ENCODE assay signal across 2 cellular contexts in the genomic region with DNA sequence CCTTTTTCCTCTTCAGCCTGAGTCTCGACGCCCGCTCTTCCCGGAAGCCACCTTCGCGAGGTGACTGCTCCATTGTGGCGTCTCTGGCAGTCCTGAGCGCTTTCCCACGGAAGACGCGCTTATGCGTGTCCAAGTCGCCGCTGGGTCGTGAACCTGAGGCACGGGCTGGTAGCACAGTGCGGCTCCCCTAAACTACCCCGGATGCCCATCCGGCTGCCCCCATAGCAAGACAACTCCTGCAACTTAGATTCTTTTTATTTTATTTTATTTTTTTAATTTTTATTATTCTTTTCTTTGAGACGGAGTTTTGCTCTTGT.
TF ChIP-seq lines count a peak whose summit lies in the region.

No MANE protein-coding gene starts in this region.

TF ChIP-seq in SK-N-SH, 30 proteins besides CTCF, POLR2A, EP300 and RAD21 (continued from another document):
- TF ChIP-seq, protein P1, sequence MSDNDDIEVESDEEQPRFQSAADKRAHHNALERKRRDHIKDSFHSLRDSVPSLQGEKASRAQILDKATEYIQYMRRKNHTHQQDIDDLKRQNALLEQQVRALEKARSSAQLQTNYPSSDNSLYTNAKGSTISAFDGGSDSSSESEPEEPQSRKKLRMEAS (IDR thresholded peaks at IDR 0.05; ENCODE audit: low read depth), result no peak
- TF ChIP-seq MXI1 (IDR thresholded peaks at IDR 0.05; ENCODE audit: low read depth, low read length), result no peak
- no peak for TF ChIP-seq FOXJ3 (CRISPR knock-in tag; IDR thresholded peaks at IDR 0.05)
- TF ChIP-seq, protein P2, sequence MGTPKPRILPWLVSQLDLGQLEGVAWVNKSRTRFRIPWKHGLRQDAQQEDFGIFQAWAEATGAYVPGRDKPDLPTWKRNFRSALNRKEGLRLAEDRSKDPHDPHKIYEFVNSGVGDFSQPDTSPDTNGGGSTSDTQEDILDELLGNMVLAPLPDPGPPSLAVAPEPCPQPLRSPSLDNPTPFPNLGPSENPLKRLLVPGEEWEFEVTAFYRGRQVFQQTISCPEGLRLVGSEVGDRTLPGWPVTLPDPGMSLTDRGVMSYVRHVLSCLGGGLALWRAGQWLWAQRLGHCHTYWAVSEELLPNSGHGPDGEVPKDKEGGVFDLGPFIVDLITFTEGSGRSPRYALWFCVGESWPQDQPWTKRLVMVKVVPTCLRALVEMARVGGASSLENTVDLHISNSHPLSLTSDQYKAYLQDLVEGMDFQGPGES (IDR thresholded peaks at IDR 0.05; ENCODE audit: low read depth, low read length), result no peak
- no peak for TF ChIP-seq GABPA (IDR thresholded peaks at IDR 0.05; ENCODE audit: low read depth)
- TF ChIP-seq TAF1 (IDR thresholded peaks at IDR 0.05; ENCODE audit: borderline replicate concordance, low read depth, low read length), result no peak

TF ChIP-seq in SK-N-SH treated with all-trans-retinoic acid at 6 μM for 48 hours, 23 proteins besides CTCF, POLR2A, EP300 and RAD21 (continued from another document):
- TF ChIP-seq, protein P3, sequence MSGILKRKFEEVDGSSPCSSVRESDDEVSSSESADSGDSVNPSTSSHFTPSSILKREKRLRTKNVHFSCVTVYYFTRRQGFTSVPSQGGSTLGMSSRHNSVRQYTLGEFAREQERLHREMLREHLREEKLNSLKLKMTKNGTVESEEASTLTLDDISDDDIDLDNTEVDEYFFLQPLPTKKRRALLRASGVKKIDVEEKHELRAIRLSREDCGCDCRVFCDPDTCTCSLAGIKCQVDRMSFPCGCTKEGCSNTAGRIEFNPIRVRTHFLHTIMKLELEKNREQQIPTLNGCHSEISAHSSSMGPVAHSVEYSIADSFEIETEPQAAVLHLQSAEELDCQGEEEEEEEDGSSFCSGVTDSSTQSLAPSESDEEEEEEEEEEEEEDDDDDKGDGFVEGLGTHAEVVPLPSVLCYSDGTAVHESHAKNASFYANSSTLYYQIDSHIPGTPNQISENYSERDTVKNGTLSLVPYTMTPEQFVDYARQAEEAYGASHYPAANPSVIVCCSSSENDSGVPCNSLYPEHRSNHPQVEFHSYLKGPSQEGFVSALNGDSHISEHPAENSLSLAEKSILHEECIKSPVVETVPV (CRISPR knock-in tag; IDR thresholded peaks at IDR 0.05), result no peak
- TF ChIP-seq ZC3H10 (CRISPR knock-in tag; IDR thresholded peaks at IDR 0.05), result no peak
- TF ChIP-seq OSR1 (CRISPR knock-in tag; IDR thresholded peaks at IDR 0.05), result no peak
- no peak for TF ChIP-seq ZNF70 (CRISPR knock-in tag; IDR thresholded peaks at IDR 0.05)
- TF ChIP-seq GLIS3 (CRISPR knock-in tag; IDR thresholded peaks at IDR 0.05), result no peak
- TF ChIP-seq CSDC2 (CRISPR knock-in tag; IDR thresholded peaks at IDR 0.05), result no peak
- no peak for TF ChIP-seq ISL1 (CRISPR knock-in tag; IDR thresholded peaks at IDR 0.05)
- no peak for TF ChIP-seq ZNF8 (CRISPR knock-in tag; IDR thresholded peaks at IDR 0.05)
- no peak for TF ChIP-seq PPARA (CRISPR knock-in tag; IDR thresholded peaks at IDR 0.05; ENCODE audit: borderline replicate concordance)
- no peak for TF ChIP-seq BACH2 (CRISPR knock-in tag; IDR thresholded peaks at IDR 0.05; ENCODE audit: borderline replicate concordance)
- TF ChIP-seq ZFP30 (CRISPR knock-in tag; IDR thresholded peaks at IDR 0.05), result no peak
- TF ChIP-seq RARB (CRISPR knock-in tag; IDR thresholded peaks at IDR 0.05), result no peak
- TF ChIP-seq ESRRG (CRISPR knock-in tag; IDR thresholded peaks at IDR 0.05), result no peak
- TF ChIP-seq ZNF565 (CRISPR knock-in tag; conservative IDR thresholded peaks at IDR 0.05; ENCODE audit: low read depth), result no peak
- no peak for TF ChIP-seq ZFP3 (CRISPR knock-in tag; IDR thresholded peaks at IDR 0.05)
- no peak for TF ChIP-seq CREB5 (CRISPR knock-in tag; IDR thresholded peaks at IDR 0.05; ENCODE audit: low read depth)
